Comparison of ENCODE assay signal across 12 cellular contexts in the genomic region with DNA sequence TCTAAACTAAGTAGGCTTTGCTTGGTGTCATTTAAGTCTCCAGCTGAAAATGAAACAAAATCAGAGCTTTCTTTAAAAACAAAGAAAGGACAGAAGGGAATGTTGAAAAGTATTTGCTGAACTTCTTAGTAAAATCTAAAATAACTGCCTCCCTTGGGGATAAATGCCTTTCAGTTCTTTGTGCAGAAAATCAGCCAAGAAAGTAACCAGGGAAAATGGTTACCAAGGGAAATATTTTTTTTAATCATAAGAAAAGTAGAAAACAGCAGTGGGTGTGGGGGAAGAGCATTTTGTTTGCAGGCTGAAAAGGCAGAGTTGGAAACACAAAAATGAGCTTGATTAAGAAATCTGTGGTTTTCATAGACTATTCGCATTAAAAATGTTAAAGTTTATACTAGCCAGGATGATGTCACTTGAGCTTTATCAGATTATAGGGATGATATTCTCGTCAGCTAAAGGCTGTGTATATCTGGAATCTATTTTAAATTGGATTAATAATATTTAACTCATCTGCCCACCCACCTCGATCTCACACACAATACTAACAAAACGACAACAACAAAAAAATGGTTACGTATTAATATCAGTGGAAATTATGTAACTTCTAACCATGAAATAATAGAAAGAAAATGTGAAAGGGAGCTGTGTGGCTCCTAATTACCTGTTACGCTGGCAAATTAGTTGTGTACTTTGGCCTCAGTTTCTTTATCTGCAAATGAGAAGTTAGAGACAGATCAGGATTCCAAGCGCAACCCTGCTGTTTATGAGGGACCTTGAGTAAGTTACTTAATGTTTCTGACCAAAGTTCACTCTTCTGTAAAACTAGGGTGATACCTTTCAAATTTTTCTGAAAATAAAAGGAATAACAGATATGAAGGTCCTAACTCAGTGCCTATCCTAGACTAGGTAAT. TPM values are rescaled to one million over a fixed set of nuclear protein-coding genes. Genes with fewer than 3 reads are reported as not detected.
DNase-seq lines count a peak whose midpoint lies in the region; ATAC-seq and TF ChIP-seq lines count a peak whose summit lies in the region.
"Had no signal": no experiment of that assay in that cellular context is flagged by ENCODE, and none has a peak within 500 bp of the region (broad histone marks: within the 10 kb centered on the region; RNA-seq: fewer than 3 reads in every experiment).

A gene (minus strand): TSS at position 51 of the 911 bp plus-strand sequence. CDS start 13,124 bp downstream, outside the sequence.

- no peak for ATAC-seq in HG03139 (IDR thresholded peaks at IDR 0.05; ENCODE audit: unreplicated experiment)

- no peaks in the 10 kb centered on the region for H3K4me1 Mint-ChIP-seq in CD8-positive, alpha-beta memory T cell

- H2BK5ac ChIP-seq in neuronal stem cell (ENCODE audit: low read length) = no peak within 1 kb of the TSS

- H3K9me3 ChIP-seq in OCI-LY1 (ENCODE audit: low read length) (no peaks in the 10 kb centered on the region), fibroblast of lung (ENCODE audit: control insufficient read depth, insufficient read depth, low read depth, low read length) (no peaks in the 10 kb centered on the region), neuronal stem cell (replicated peaks in 1 of 2; ENCODE audit: control insufficient read depth in 2 of 2, insufficient read depth in 1 of 2, low read depth in 1 of 2, low read length in 2 of 2) (no peaks in the 10 kb centered on the region)
- no peaks in the 10 kb centered on the region for H3K9me3 ChIP-seq in CD8-positive, alpha-beta memory T cell (ENCODE audit: low read length)

- no peak within 1 kb of the TSS for H2BK15ac ChIP-seq in neuronal stem cell (ENCODE audit: low read length)

- POLR2A ChIA-PET in AG04449 (lab: Yijun Ruan, JAX) = no interaction called here
- POLR2A ChIA-PET in CD8-positive, alpha-beta memory T cell (lab: Charles Lee) = no interaction called here

- H3K4me3 ChIP-seq in AG04449 (ENCODE audit: low read depth, low read length) (no peak within 1 kb of the TSS), OCI-LY1 (ENCODE audit: low read depth, low read length, poor library complexity, severe bottlenecking) (peak within 1 kb of the TSS; percentile 20), fibroblast of lung (replicated peaks in 1 of 4; ENCODE audit: control extremely low read depth in 1 of 4, insufficient read depth in 1 of 4, low read depth in 3 of 4, low read length in 4 of 4) (peak within 1 kb of the TSS; percentile 12 to 51 (median 32)), neuronal stem cell (ENCODE audit: low read length in 2 of 2) (no peak within 1 kb of the TSS)
- H3K4me3 ChIP-seq in CD8-positive, alpha-beta memory T cell (ENCODE audit: low read length) = no peak within 1 kb of the TSS

- peaks cover 0 to 6% (median 3%) of the 10 kb centered on the region in 3 donors for H3K36me3 Mint-ChIP-seq in CD8-positive, alpha-beta memory T cell

- H3K9me2 ChIP-seq in OCI-LY1 (ENCODE audit: low read depth, low read length) = no peaks in the 10 kb centered on the region

- no peak within 1 kb of the TSS for H3K14ac ChIP-seq in neuronal stem cell (ENCODE audit: low read length)

- no peak within 1 kb of the TSS for H2BK120ac ChIP-seq in neuronal stem cell (ENCODE audit: low read depth, low read length)

- no peak within 1 kb of the TSS for H2AK5ac ChIP-seq in neuronal stem cell (ENCODE audit: low read depth, low read length)

- H3K4me2 ChIP-seq in OCI-LY1 (ENCODE audit: low read length) = peak within 1 kb of the TSS; percentile 38; the same call in 1 of the 2 replicates
- H3K4me2 ChIP-seq in fibroblast of lung (ENCODE audit: extremely low read depth, insufficient read depth, low read length) = peak within 1 kb of the TSS; percentile 96
- H3K4me2 ChIP-seq in neuronal stem cell (ENCODE audit: insufficient read depth, low read length, poor library complexity, severe bottlenecking) = no peak within 1 kb of the TSS

- H3K27ac Mint-ChIP-seq in CD8-positive, alpha-beta memory T cell = no peak within 1 kb of the TSS
- H3K27ac Mint-ChIP-seq: CD4-positive, alpha-beta T cell had no signal

- H3K4me3 Mint-ChIP-seq in CD8-positive, alpha-beta memory T cell = no peak within 1 kb of the TSS
- H3K4me3 Mint-ChIP-seq: CD4-positive, alpha-beta T cell had no signal

- no peaks in the 10 kb centered on the region for H3K36me3 ChIP-seq in OCI-LY1 (ENCODE audit: insufficient read depth, low read length)
- H3K36me3 ChIP-seq in fibroblast of lung (ENCODE audit: control insufficient read depth, insufficient read depth, low read length) = no peaks in the 10 kb centered on the region
- no peaks in the 10 kb centered on the region for H3K36me3 ChIP-seq in neuronal stem cell (replicated peaks in 1 of 2; ENCODE audit: control insufficient read depth in 2 of 2, insufficient read depth in 2 of 2, low read length in 2 of 2)
- no peaks in the 10 kb centered on the region for H3K36me3 ChIP-seq in CD8-positive, alpha-beta memory T cell (ENCODE audit: insufficient read depth, low read length)
- H3K36me3 ChIP-seq: spleen had no signal

- WGBS in neuronal stem cell (ENCODE audit: extremely low coverage in 2 of 2, insufficient read length in 2 of 2, insufficient replicate concordance in 1 of 2), 2 donors = no CpG with 5 or more reads among the region's 7 CpGs

- H2BK12ac ChIP-seq in neuronal stem cell (ENCODE audit: low read length) = no peak within 1 kb of the TSS

- H2AFZ ChIP-seq in OCI-LY1 (ENCODE audit: low read length) = no peak within 1 kb of the TSS
- H2AFZ ChIP-seq in fibroblast of lung (ENCODE audit: low read length) = peak within 1 kb of the TSS; percentile 52
- peak within 1 kb of the TSS; percentile 83 for H2AFZ ChIP-seq in neuronal stem cell (ENCODE audit: low read length)

- H3K79me2 ChIP-seq in OCI-LY1 (ENCODE audit: insufficient read depth, low read length) (no peaks in the 10 kb centered on the region), fibroblast of lung (ENCODE audit: control insufficient read depth, insufficient read depth, low read length) (no peaks in the 10 kb centered on the region)

- H3K27ac ChIP-seq in OCI-LY1 (ENCODE audit: low read depth, low read length, poor library complexity, severe bottlenecking) = no peak within 1 kb of the TSS
- H3K27ac ChIP-seq in fibroblast of lung (ENCODE audit: insufficient read depth, low read length) = peak within 1 kb of the TSS; percentile 48
- no peak within 1 kb of the TSS for H3K27ac ChIP-seq in neuronal stem cell (replicated peaks; ENCODE audit: low read length)
- H3K27ac ChIP-seq in CD8-positive, alpha-beta memory T cell (ENCODE audit: low read depth, low read length) = no peak within 1 kb of the TSS
- H3K27ac ChIP-seq: epithelial cell of prostate had no signal

- DNase-seq in AG04449 (ENCODE audit: low read depth, low spot score) = peak; percentile 40
- DNase-seq in fibroblast of lung (ENCODE audit: low read depth in 2 of 2) = peak; percentile 60 to 69
- DNase-seq in neuronal stem cell (ENCODE audit: low spot score) = no peak
- no peak for DNase-seq in SIG-M5 (lab: John Stamatoyannopoulos, UW)
- DNase-seq in NCI-H526 treated with DMSO at 0.1 percent for 48 hours (lab: John Stamatoyannopoulos, UW) = no peak
- DNase-seq in CD8-positive, alpha-beta memory T cell = no peak
- DNase-seq: CD4-positive, alpha-beta T cell; NCI-H748 treated with DMSO at 0.1 percent for 48 hours; spleen had no signal

- no peaks in the 10 kb centered on the region for H3K79me1 ChIP-seq in neuronal stem cell (ENCODE audit: low read depth, low read length)

- no peak within 1 kb of the TSS for H3K18ac ChIP-seq in neuronal stem cell (ENCODE audit: low read length)

- H3K4ac ChIP-seq in neuronal stem cell (ENCODE audit: low read length) = no peak within 1 kb of the TSS

- H3K27me3 ChIP-seq in OCI-LY1 (ENCODE audit: insufficient read depth, low read length) = no peaks in the 10 kb centered on the region
- no peaks in the 10 kb centered on the region for H3K27me3 ChIP-seq in fibroblast of lung (ENCODE audit: control insufficient read depth, insufficient read depth, low read length)
- H3K27me3 ChIP-seq in neuronal stem cell (ENCODE audit: control insufficient read depth in 3 of 3, insufficient read depth in 3 of 3, low read depth in 1 of 3, low read length in 3 of 3) = no peaks in the 10 kb centered on the region
- H3K27me3 ChIP-seq in CD8-positive, alpha-beta memory T cell (ENCODE audit: insufficient read depth, low read length, poor library complexity, severe bottlenecking) = no peaks in the 10 kb centered on the region
- H3K27me3 ChIP-seq: spleen had no signal

- peaks cover 0 to 2% (median 0%) of the 10 kb centered on the region in 5 donors for H3K9me3 Mint-ChIP-seq in CD8-positive, alpha-beta memory T cell

- CTCF ChIA-PET in AG04449 (lab: Yijun Ruan, JAX) = no interaction called here
- CTCF ChIA-PET in CD8-positive, alpha-beta memory T cell (lab: Charles Lee) = interaction anchor here (0.7 kb wide), 1 partner anchor 327 kb away, joined by 3 read pairs; no protein-coding TSS in a partner anchor

- no peaks in the 10 kb centered on the region for H4K20me1 ChIP-seq in OCI-LY1 (ENCODE audit: insufficient read depth, low read length)
- no peaks in the 10 kb centered on the region for H4K20me1 ChIP-seq in fibroblast of lung (ENCODE audit: control insufficient read depth, extremely low read depth, insufficient read depth, low read length)

- H3K23ac ChIP-seq in neuronal stem cell (ENCODE audit: low read depth, low read length, poor library complexity) = no peak within 1 kb of the TSS

- H3F3A ChIP-seq in OCI-LY1 (ENCODE audit: insufficient read depth, low read length) = no peaks in the 10 kb centered on the region

- TF ChIP-seq CTCF in AG04449 (IDR thresholded peaks at IDR 0.05; ENCODE audit: insufficient read depth, low read length, missing control alignments) (no peak), OCI-LY1 (IDR thresholded peaks at IDR 0.05; ENCODE audit: low read length) (no peak), fibroblast of lung (conservative IDR thresholded peaks at IDR 0.05 in 1 of 2, IDR thresholded peaks at IDR 0.05 in 1 of 2; ENCODE audit: low read depth in 1 of 2, low read length in 2 of 2) (no peak)

- H3K27me3 Mint-ChIP-seq in CD8-positive, alpha-beta memory T cell = no peaks in the 10 kb centered on the region
- H3K27me3 Mint-ChIP-seq: CD4-positive, alpha-beta T cell had no signal

- H3K4me1 ChIP-seq in OCI-LY1 (ENCODE audit: insufficient read depth, low read length, severe bottlenecking) (peaks cover 18% of the 10 kb centered on the region), fibroblast of lung (ENCODE audit: control insufficient read depth, extremely low read depth, insufficient read depth, low read length) (peaks cover 4% of the 10 kb centered on the region), neuronal stem cell (ENCODE audit: control insufficient read depth in 2 of 2, insufficient read depth in 1 of 2, low read depth in 1 of 2, low read length in 2 of 2) (peaks cover 0 to 9% of the 10 kb centered on the region in 2 donors)
- no peaks in the 10 kb centered on the region for H3K4me1 ChIP-seq in CD8-positive, alpha-beta memory T cell (ENCODE audit: insufficient read depth, low read length)

- no peak within 1 kb of the TSS for H3K9ac ChIP-seq in OCI-LY1 (ENCODE audit: low read length)
- H3K9ac ChIP-seq in fibroblast of lung (ENCODE audit: insufficient read depth, low read length) = peak within 1 kb of the TSS; percentile 27
- H3K9ac ChIP-seq in neuronal stem cell (ENCODE audit: low read depth, low read length, poor library complexity) = no peak within 1 kb of the TSS

- H4K8ac ChIP-seq in neuronal stem cell (ENCODE audit: low read depth, low read length) = no peak within 1 kb of the TSS

- no peak within 1 kb of the TSS for H4K91ac ChIP-seq in neuronal stem cell (ENCODE audit: low read depth, low read length, poor library complexity)

RNA-seq across cellular contexts. Expression of the gene that starts here (rescaled TPM):
- 6.8 and 10.0 TPM in 2 replicates for total RNA-seq in fibroblast of lung
- polyA plus RNA-seq in fibroblast of lung = 2.3 and 17.2 TPM in 2 replicates
- polyA plus RNA-seq in fibroblast of lung (2012) = 1.3 and 7.4 TPM in 2 replicates
- polyA minus RNA-seq in fibroblast of lung (ENCODE audit: low replicate concordance) = 4.2 and 5.2 TPM in 2 replicates
- not detected for polyA plus RNA-seq in neuronal stem cell (2013, experiment 1 of 2)
- not detected for polyA plus RNA-seq in neuronal stem cell (2013, experiment 2 of 2)
- total RNA-seq in CD8-positive, alpha-beta memory T cell = not detected
- not detected for polyA plus RNA-seq in CD8-positive, alpha-beta memory T cell
- total RNA-seq: CD4-positive, alpha-beta T cell had no signal

Comparison
In these comparisons a context has a peak if more than half of its experiments do, and no peak if none do; other contexts are left out.
1. DNase-seq: peak in AG04449 (single experiment) and fibroblast of lung (2 of 2); none in neuronal stem cell (single experiment), SIG-M5 (single experiment), NCI-H526 treated with DMSO at 0.1 percent for 48 hours (single experiment) and CD8-positive, alpha-beta memory T cell (0 of 5).
2. H3K4me3 ChIP-seq: peak in OCI-LY1 (single experiment) and fibroblast of lung (4 of 4); none in AG04449 (single experiment), neuronal stem cell (0 of 2) and CD8-positive, alpha-beta memory T cell (single experiment).